In genomic region chr9:132020272-132020671, GRCh38 we compare ENCODE assay signal across 20 cellular contexts. TPM values are rescaled to one million over a fixed set of nuclear protein-coding genes. Genes with fewer than 3 reads are reported as not detected.
DNase-seq lines count a peak whose midpoint lies in the region; ATAC-seq, FAIRE-seq and TF ChIP-seq lines count a peak whose summit lies in the region.
"Had no signal": no experiment of that assay in that cellular context is flagged by ENCODE, and none has a peak within 500 bp of the region (broad histone marks: within the 10 kb centered on the region; RNA-seq: fewer than 3 reads in every experiment).

No MANE protein-coding gene starts in this region.

- H3K27ac Mint-ChIP-seq in T-helper 17 cell: peak overlapping the region; percentile 66

- no peaks in the 10 kb centered on the region for H3K27me3 Mint-ChIP-seq in T-helper 17 cell
- H3K27me3 Mint-ChIP-seq: CD4-positive, CD25-positive, alpha-beta regulatory T cell had no signal

- FAIRE-seq in endothelial cell of umbilical vein (lab: Jason Lieb, UNC) (no peak), HepG2 (lab: Jason Lieb, UNC) (no peak)
- FAIRE-seq: GM12892 had no signal

- no peak for TF ChIP-seq RAD21 in HepG2 (CRISPR knock-in tag; IDR thresholded peaks at IDR 0.05)

- TF ChIP-seq CTCF in endothelial cell of umbilical vein (IDR thresholded peaks at IDR 0.05; ENCODE audit: extremely low read depth in 1 of 2, insufficient read depth in 1 of 2, low read depth in 1 of 2, low read length in 2 of 2) (no peak), HepG2 (CRISPR knock-in tag; IDR thresholded peaks at IDR 0.05) (no peak)

- CTCF ChIA-PET in endothelial cell of umbilical vein (lab: Charles Lee) (interaction anchor here (0.7 to 1.4 kb wide), 5 partner anchors 12 to 233 kb away, joined by 3 read pairs; no protein-coding TSS in a partner anchor), HepG2 (lab: Yijun Ruan, JAX; ENCODE audit: low intra/inter-chr PET ratio, low total read pairs) (no interaction called here)

- H3K4me3 Mint-ChIP-seq in T-helper 17 cell: no peak overlapping the region
- H3K4me3 Mint-ChIP-seq: CD4-positive, CD25-positive, alpha-beta regulatory T cell had no signal

- H3K9me3 ChIP-seq in HUES48 (ENCODE audit: control insufficient read depth, insufficient read depth, low read length) (no peaks in the 10 kb centered on the region), T-helper 17 cell (ENCODE audit: control insufficient read depth, low read length, poor library complexity, severe bottlenecking) (no peaks in the 10 kb centered on the region), endothelial cell of umbilical vein (replicated peaks; ENCODE audit: control insufficient read depth, insufficient read depth, low read length) (no peaks in the 10 kb centered on the region), HepG2 (ENCODE audit: low read length) (no peaks in the 10 kb centered on the region)
- H3K9me3 ChIP-seq: Peyer's patch had no signal

- H3K4me1 ChIP-seq in HUES48 (ENCODE audit: control insufficient read depth, insufficient read depth, low read length) (peaks cover 34% of the 10 kb centered on the region), endothelial cell of umbilical vein (ENCODE audit: control insufficient read depth, extremely low read depth, insufficient read depth, low read length) (peaks cover 9% of the 10 kb centered on the region), HepG2 (ENCODE audit: insufficient read depth, low read length) (peaks cover 21% of the 10 kb centered on the region)

- peaks cover 25% of the 10 kb centered on the region for H3K4me1 Mint-ChIP-seq in T-helper 17 cell

- H2AFZ ChIP-seq in endothelial cell of umbilical vein (ENCODE audit: low read depth, low read length): no peak overlapping the region
- H2AFZ ChIP-seq in HepG2 (ENCODE audit: low read length): no peak overlapping the region

- BruUV-seq in endothelial cell of umbilical vein (replicated peaks; lab: Mats Ljungman, UMichigan) (no TSS peak), HepG2 (replicated peaks; lab: Mats Ljungman, UMichigan) (no TSS peak)

- in situ Hi-C loops in HepG2 (cut with HindIII; ENCODE audit: extremely low pct_ligation_motif_present, low pct_unique_long_range_greater_than_20kb): loop anchor here (10.0 kb wide), 1 partner anchor 55 kb away; no protein-coding TSS in a partner anchor

- dilution Hi-C loops in endothelial cell of umbilical vein (cut with MboI; ENCODE audit: extremely low pct_ligation_motif_present, low sequenced_read_pairs): no loop called here

- H3K4me3 ChIP-seq in HUES48 (ENCODE audit: low read depth, low read length) (no peak overlapping the region), endothelial cell of umbilical vein (replicated peaks in 1 of 3; ENCODE audit: insufficient read depth in 1 of 3, low read depth in 1 of 3, low read length in 3 of 3) (no peak overlapping the region), HepG2 (replicated peaks in 1 of 3; ENCODE audit: insufficient read depth in 1 of 3, low read depth in 2 of 3, low read length in 3 of 3) (no peak overlapping the region)
- H3K4me3 ChIP-seq: Peyer's patch had no signal

- TF ChIP-seq EP300 in HepG2 (IDR thresholded peaks at IDR 0.05; ENCODE audit: low read depth in 2 of 2, low read length in 2 of 2) (no peak), HepG2 (CRISPR knock-in tag; IDR thresholded peaks at IDR 0.05; ENCODE audit: borderline replicate concordance) (no peak)

- H3K4me2 ChIP-seq in endothelial cell of umbilical vein (ENCODE audit: insufficient read depth, low read length) (no peak overlapping the region), HepG2 (ENCODE audit: low read depth, low read length) (no peak overlapping the region)
- H3K4me2 ChIP-seq: KMS-11 had no signal

- 100% methylated on average over 2 of the region's 2 CpGs for WGBS in HepG2 (ENCODE audit: low lambda C conversion rate)

- no peaks in the 10 kb centered on the region for H3K27me3 ChIP-seq in HUES48 (ENCODE audit: control insufficient read depth, insufficient read depth, low read length)
- H3K27me3 ChIP-seq in endothelial cell of umbilical vein (ENCODE audit: control insufficient read depth in 2 of 2, insufficient read depth in 2 of 2, low read length in 2 of 2): no peaks in the 10 kb centered on the region
- no peaks in the 10 kb centered on the region for H3K27me3 ChIP-seq in HepG2 (ENCODE audit: control insufficient read depth in 1 of 2, insufficient read depth in 2 of 2, low read length in 2 of 2)
- H3K27me3 ChIP-seq: Peyer's patch had no signal

- no peaks in the 10 kb centered on the region for H3K9me1 ChIP-seq in endothelial cell of umbilical vein (replicated peaks; ENCODE audit: control insufficient read depth, extremely low read depth, insufficient read depth, low read length)

- peaks cover 2% of the 10 kb centered on the region for H3K36me3 Mint-ChIP-seq in T-helper 17 cell (ENCODE audit: low read depth)

- H3K36me3 ChIP-seq in HUES48 (ENCODE audit: control insufficient read depth, insufficient read depth, low read length) (no peaks in the 10 kb centered on the region), endothelial cell of umbilical vein (ENCODE audit: control insufficient read depth in 2 of 2, extremely low read depth in 1 of 2, insufficient read depth in 2 of 2, low read length in 2 of 2) (no peaks in the 10 kb centered on the region), HepG2 (replicated peaks in 1 of 2; ENCODE audit: control insufficient read depth in 1 of 2, insufficient read depth in 2 of 2, low read length in 2 of 2) (no peaks in the 10 kb centered on the region)
- H3K36me3 ChIP-seq: Peyer's patch had no signal

- POLR2A ChIA-PET in endothelial cell of umbilical vein (lab: Charles Lee) (no interaction called here), HepG2 (lab: Yijun Ruan, JAX) (no interaction called here)

- H3K27ac ChIP-seq in HUES48 (ENCODE audit: low read depth, low read length) (peak overlapping the region; percentile 14), endothelial cell of umbilical vein (ENCODE audit: insufficient read depth, low read depth, low read length) (no peak overlapping the region), HepG2 (ENCODE audit: extremely low read length, insufficient read depth, low read length) (no peak overlapping the region)
- H3K27ac ChIP-seq: KMS-11, Peyer's patch had no signal

- DNase-seq in T-helper 17 cell (no peak), endothelial cell of umbilical vein (ENCODE audit: low read depth, low spot score) (peak; percentile 36), HepG2 (ENCODE audit: low spot score) (no peak), 8988T (no peak), OCI-M2 (lab: John Stamatoyannopoulos, UW; ENCODE audit: unreplicated experiment) (no peak)
- DNase-seq in stimulated activated CD4-positive, alpha-beta T cell treated with anti-CD3 and anti-CD28 coated beads, Interleukin-15, amount 100 ng/mL, for 24 hours: no peak
- DNase-seq: CD4-positive, CD25-positive, alpha-beta regulatory T cell; NCI-H1105; NCI-H146; NCI-H2029; NCI-H226; NCI-H510A treated with DMSO at 0.1 percent for 48 hours; NCI-H774; NK-92 treated with Interleukin-12 subunit alpha and Interleukin-12 subunit beta, amount 100 ng/mL, for 24 hours; Peyer's patch had no signal

- TF ChIP-seq POLR2A in endothelial cell of umbilical vein (IDR thresholded peaks at IDR 0.05; ENCODE audit: low read depth, low read length): no peak
- TF ChIP-seq POLR2A in HepG2 (IDR thresholded peaks at IDR 0.05; ENCODE audit: insufficient read depth in 1 of 2, low read depth in 2 of 2, low read length in 2 of 2): no peak

- H3K79me2 ChIP-seq in endothelial cell of umbilical vein (ENCODE audit: control insufficient read depth, insufficient read depth, low read length) (no peaks in the 10 kb centered on the region), HepG2 (ENCODE audit: insufficient read depth, low read length) (peaks cover 2% of the 10 kb centered on the region)

- ATAC-seq in T-helper 17 cell (no peak), HepG2 (no peak), HG02973 (IDR thresholded peaks at IDR 0.05; ENCODE audit: unreplicated experiment) (no peak)
- ATAC-seq: SK-N-SH treated with all-trans-retinoic acid at 6 μM for 48 hours had no signal

- H4K20me1 ChIP-seq in endothelial cell of umbilical vein (replicated peaks; ENCODE audit: control insufficient read depth, extremely low read depth, insufficient read depth, low read length) (peaks cover 4% of the 10 kb centered on the region), HepG2 (ENCODE audit: insufficient read depth, low read length) (no peaks in the 10 kb centered on the region)

- intact Hi-C loops in endothelial cell of umbilical vein (cut with micrococcal nuclease) (no loop called here), HepG2 (cut with micrococcal nuclease; ENCODE audit: unreplicated experiment) (no loop called here)

- H3K9ac ChIP-seq in HUES48 (ENCODE audit: low read depth, low read length) (no peak overlapping the region), endothelial cell of umbilical vein (replicated peaks; ENCODE audit: extremely low read depth, insufficient read depth, low read length) (no peak overlapping the region), HepG2 (ENCODE audit: insufficient read depth, low read depth, low read length) (no peak overlapping the region)
- H3K9ac ChIP-seq: KMS-11 had no signal

RNA-seq across cellular contexts. Expression of gene MED27, which starts 59.4 kb away (rescaled TPM):
- total RNA-seq in T-helper 17 cell (10 to 100 TPM; 19.2 to 28.9 TPM), endothelial cell of umbilical vein (27.2 and 27.9 TPM in 2 replicates), HepG2 (2016; rRNA removed; fragmentation: Illumina TruSeq; extraction: Trizol) (19.0 and 25.3 TPM in 2 replicates)
- polyA plus RNA-seq in endothelial cell of umbilical vein (47.8 and 49.1 TPM in 2 replicates), HepG2 (2011; rRNA removed) (16.9 and 18.0 TPM in 2 replicates)
- 40.4 and 42.7 TPM in 2 replicates for polyA plus RNA-seq in endothelial cell of umbilical vein (2011; cell fraction: cytosol; rRNA removed)
- polyA plus RNA-seq in endothelial cell of umbilical vein (2011; cell fraction: nucleus; rRNA removed): 25.0 and 27.3 TPM in 2 replicates
- polyA plus RNA-seq in endothelial cell of umbilical vein (2012): 36.2 and 41.0 TPM in 2 replicates
- polyA minus RNA-seq in endothelial cell of umbilical vein: 34.0 and 34.5 TPM in 2 replicates
- 29.6 TPM for polyA minus RNA-seq in endothelial cell of umbilical vein (2011; cell fraction: cytosol; rRNA and poly(A)+ RNA removed)
- polyA minus RNA-seq in endothelial cell of umbilical vein (2011; cell fraction: nucleus; rRNA and poly(A)+ RNA removed): 20.0 and 28.4 TPM in 2 replicates
- total RNA-seq in HepG2 (2016; cell fraction: cytosol; rRNA removed; fragmentation: Illumina TruSeq; extraction: Trizol; ENCODE audit: low read depth): 4.8 and 5.6 TPM in 2 replicates
- 17.3 and 20.4 TPM in 2 replicates for total RNA-seq in HepG2 (2016; cell fraction: insoluble cytoplasmic fraction; rRNA removed; fragmentation: Illumina TruSeq; extraction: Trizol)
- 6.0 and 6.6 TPM in 2 replicates for total RNA-seq in HepG2 (2016; cell fraction: membrane; rRNA removed; fragmentation: Illumina TruSeq; extraction: Trizol)
- 12.2 and 12.8 TPM in 2 replicates for total RNA-seq in HepG2 (2016; cell fraction: nucleus; rRNA removed; fragmentation: Illumina TruSeq; extraction: Trizol)
- polyA plus RNA-seq in HepG2 (2011; cell fraction: cytosol; rRNA removed): 17.8 and 18.2 TPM in 2 replicates
- polyA plus RNA-seq in HepG2 (2011; cell fraction: nucleus; rRNA removed): 8.6 and 10.3 TPM in 2 replicates
- 11.0 and 15.6 TPM in 2 replicates for polyA plus RNA-seq in HepG2 (2012)
- 3.8 and 4.2 TPM in 2 replicates for polyA plus RNA-seq in HepG2 (2016; cell fraction: cytosol; fragmentation: Illumina TruSeq; extraction: Trizol; ENCODE audit: low read depth)
- 25.5 and 28.9 TPM in 2 replicates for polyA plus RNA-seq in HepG2 (2016; cell fraction: insoluble cytoplasmic fraction; fragmentation: Illumina TruSeq; extraction: Trizol; ENCODE audit: low read depth)
- 4.8 and 5.3 TPM in 2 replicates for polyA plus RNA-seq in HepG2 (2016; cell fraction: membrane; fragmentation: Illumina TruSeq; extraction: Trizol; ENCODE audit: low read depth)
- polyA plus RNA-seq in HepG2 (2016; cell fraction: nucleus; fragmentation: Illumina TruSeq; extraction: Trizol; ENCODE audit: insufficient read depth, low read depth): 12.0 and 13.7 TPM in 2 replicates
- polyA minus RNA-seq in HepG2 (2011; rRNA and poly(A)+ RNA removed; ENCODE audit: low replicate concordance): 17.7 and 52.1 TPM in 2 replicates
- polyA minus RNA-seq in HepG2 (2011; cell fraction: cytosol; rRNA and poly(A)+ RNA removed): 11.3 and 12.0 TPM in 2 replicates
- 10.4 and 17.4 TPM in 2 replicates for polyA minus RNA-seq in HepG2 (2011; cell fraction: nucleus; rRNA and poly(A)+ RNA removed)
